ENCODE assay signal across 12 cellular contexts in genomic region chr9:441131-441530, GRCh38.
"Had no signal": no experiment of that assay in that cellular context is flagged by ENCODE, and none has a peak within 500 bp of the region (broad histone marks: within the 10 kb centered on the region; RNA-seq: fewer than 3 reads in every experiment).

No MANE protein-coding gene starts in this region.

- H3K9me3 Mint-ChIP-seq: activated B cell treated with CpG ODN at 0.5 μM for 24 hours had no signal

- H3K4me1 Mint-ChIP-seq: activated B cell treated with CpG ODN at 0.5 μM for 24 hours had no signal

- H3K4me3 Mint-ChIP-seq: activated B cell treated with CpG ODN at 0.5 μM for 24 hours had no signal

- H3K27ac Mint-ChIP-seq: activated B cell treated with CpG ODN at 0.5 μM for 24 hours had no signal

- DNase-seq: activated B cell treated with CpG ODN at 0.5 μM for 24 hours; activated CD4-positive, alpha-beta T cell treated with anti-CD3 and anti-CD28 coated beads for 48 hours; activated effector memory CD4-positive, alpha-beta T cell treated with Interleukin-2 at 50 U/mL for 16 hours; erythroblast; islet precursor cell; left lung; mammary epithelial cell; stimulated activated CD4-positive, alpha-beta T cell treated with anti-CD3 and anti-CD28 coated beads, Interleukin-12 subunit alpha, Interleukin-12 subunit beta, amount 100 ng/mL, for 4 hours; stimulated activated CD4-positive, alpha-beta T cell treated with anti-CD3 and anti-CD28 coated beads, Interleukin-2, amount 100 ng/mL, for 24 hours; stimulated activated naive CD4-positive, alpha-beta T cell; tibial artery had no signal

- H3K27me3 Mint-ChIP-seq: activated B cell treated with CpG ODN at 0.5 μM for 24 hours had no signal

- ATAC-seq: gastroesophageal sphincter, left lung had no signal
